2 cellular contexts compared by ENCODE assay signal in genomic region chr1:229812693-229813092, GRCh38.
TF ChIP-seq lines count a peak whose summit lies in the region.

No MANE protein-coding gene starts in this region.

TF ChIP-seq in A549, 52 proteins besides CTCF, POLR2A, EP300 and RAD21 (continued from another document):
- TF ChIP-seq REST (IDR thresholded peaks at IDR 0.05) = no peak
- no peak for TF ChIP-seq E2F6 (IDR thresholded peaks at IDR 0.05; ENCODE audit: borderline replicate concordance, low read depth)
- no peak for TF ChIP-seq NPAS2 (CRISPR knock-in tag; IDR thresholded peaks at IDR 0.05; ENCODE audit: borderline replicate concordance)

TF ChIP-seq in WTC11, 78 proteins besides CTCF, POLR2A, EP300 and RAD21 (continued from another document):
- TF ChIP-seq ZSCAN18 (CRISPR knock-in tag; IDR thresholded peaks at IDR 0.05) = no peak
- no peak for TF ChIP-seq ZNF317 (CRISPR knock-in tag; IDR thresholded peaks at IDR 0.05; ENCODE audit: borderline replicate concordance, low read depth)
- no peak for TF ChIP-seq GRHL2 (CRISPR knock-in tag; IDR thresholded peaks at IDR 0.05; ENCODE audit: insufficient replicate concordance, severe bottlenecking)
- no peak for TF ChIP-seq ETV6 (CRISPR knock-in tag; IDR thresholded peaks at IDR 0.05)
